ENCODE assay signal across 1 cellular context in the genomic region with DNA sequence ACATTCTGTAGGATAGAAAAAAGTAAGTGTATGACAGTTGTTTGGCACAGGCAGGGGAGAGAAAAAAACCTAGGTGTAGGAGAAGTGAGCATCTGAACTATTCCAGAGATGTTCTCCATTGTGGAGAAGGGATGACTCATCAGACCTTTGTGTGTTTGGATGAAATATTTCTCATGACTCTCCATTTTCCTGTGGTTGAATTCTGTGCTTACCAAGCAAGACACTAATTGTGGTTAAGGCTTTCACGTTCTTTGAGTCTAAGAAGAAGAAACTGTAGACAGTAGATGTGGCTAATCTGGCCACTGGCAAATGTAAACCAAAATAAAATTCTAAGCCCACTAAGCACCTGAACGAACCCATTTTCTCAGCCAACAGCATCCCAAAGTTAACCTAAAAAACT.
TF ChIP-seq lines count a peak whose summit lies in the region.

No MANE protein-coding gene starts in this region.

TF ChIP-seq in HepG2, 621 proteins besides CTCF, POLR2A, EP300 and RAD21:
- TF ChIP-seq CREB1 (IDR thresholded peaks at IDR 0.05) = 0 out of 2 replicates have a peak, but pooled peaks have one; percentile 35
- TF ChIP-seq CREB1 (CRISPR knock-in tag; IDR thresholded peaks at IDR 0.05) = no peak
- TF ChIP-seq FOSL2 (CRISPR knock-in tag; IDR thresholded peaks at IDR 0.05) = 0 out of 2 replicates have a peak, but pooled peaks have one; percentile 30
- no peak for TF ChIP-seq ZNF383 (CRISPR knock-in tag; IDR thresholded peaks at IDR 0.05; ENCODE audit: borderline replicate concordance)
- no peak for TF ChIP-seq SOX13 (IDR thresholded peaks at IDR 0.05)
- TF ChIP-seq SOX13 (CRISPR knock-in tag; conservative IDR thresholded peaks at IDR 0.05 in 1 of 2, IDR thresholded peaks at IDR 0.05 in 1 of 2) = no peak
- TF ChIP-seq, protein P1, sequence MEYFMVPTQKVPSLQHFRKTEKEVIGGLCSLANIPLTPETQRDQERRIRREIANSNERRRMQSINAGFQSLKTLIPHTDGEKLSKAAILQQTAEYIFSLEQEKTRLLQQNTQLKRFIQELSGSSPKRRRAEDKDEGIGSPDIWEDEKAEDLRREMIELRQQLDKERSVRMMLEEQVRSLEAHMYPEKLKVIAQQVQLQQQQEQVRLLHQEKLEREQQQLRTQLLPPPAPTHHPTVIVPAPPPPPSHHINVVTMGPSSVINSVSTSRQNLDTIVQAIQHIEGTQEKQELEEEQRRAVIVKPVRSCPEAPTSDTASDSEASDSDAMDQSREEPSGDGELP (IDR thresholded peaks at IDR 0.05; ENCODE audit: borderline replicate concordance, low read depth) = no peak
- 0 out of 4 replicates have a peak, but pooled peaks of 1 of the 2 experiments have one; percentile 18 for TF ChIP-seq MAFK (conservative IDR thresholded peaks at IDR 0.05 in 1 of 2, IDR thresholded peaks at IDR 0.05 in 1 of 2; ENCODE audit: low read length in 2 of 2)
- TF ChIP-seq ZNF605 (CRISPR knock-in tag; IDR thresholded peaks at IDR 0.05) = no peak
- TF ChIP-seq, protein P2, sequence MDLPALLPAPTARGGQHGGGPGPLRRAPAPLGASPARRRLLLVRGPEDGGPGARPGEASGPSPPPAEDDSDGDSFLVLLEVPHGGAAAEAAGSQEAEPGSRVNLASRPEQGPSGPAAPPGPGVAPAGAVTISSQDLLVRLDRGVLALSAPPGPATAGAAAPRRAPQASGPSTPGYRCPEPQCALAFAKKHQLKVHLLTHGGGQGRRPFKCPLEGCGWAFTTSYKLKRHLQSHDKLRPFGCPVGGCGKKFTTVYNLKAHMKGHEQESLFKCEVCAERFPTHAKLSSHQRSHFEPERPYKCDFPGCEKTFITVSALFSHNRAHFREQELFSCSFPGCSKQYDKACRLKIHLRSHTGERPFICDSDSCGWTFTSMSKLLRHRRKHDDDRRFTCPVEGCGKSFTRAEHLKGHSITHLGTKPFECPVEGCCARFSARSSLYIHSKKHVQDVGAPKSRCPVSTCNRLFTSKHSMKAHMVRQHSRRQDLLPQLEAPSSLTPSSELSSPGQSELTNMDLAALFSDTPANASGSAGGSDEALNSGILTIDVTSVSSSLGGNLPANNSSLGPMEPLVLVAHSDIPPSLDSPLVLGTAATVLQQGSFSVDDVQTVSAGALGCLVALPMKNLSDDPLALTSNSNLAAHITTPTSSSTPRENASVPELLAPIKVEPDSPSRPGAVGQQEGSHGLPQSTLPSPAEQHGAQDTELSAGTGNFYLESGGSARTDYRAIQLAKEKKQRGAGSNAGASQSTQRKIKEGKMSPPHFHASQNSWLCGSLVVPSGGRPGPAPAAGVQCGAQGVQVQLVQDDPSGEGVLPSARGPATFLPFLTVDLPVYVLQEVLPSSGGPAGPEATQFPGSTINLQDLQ (CRISPR knock-in tag; IDR thresholded peaks at IDR 0.05) = no peak
- TF ChIP-seq RFX3 (CRISPR knock-in tag; IDR thresholded peaks at IDR 0.05) = no peak
- TF ChIP-seq, protein P3, sequence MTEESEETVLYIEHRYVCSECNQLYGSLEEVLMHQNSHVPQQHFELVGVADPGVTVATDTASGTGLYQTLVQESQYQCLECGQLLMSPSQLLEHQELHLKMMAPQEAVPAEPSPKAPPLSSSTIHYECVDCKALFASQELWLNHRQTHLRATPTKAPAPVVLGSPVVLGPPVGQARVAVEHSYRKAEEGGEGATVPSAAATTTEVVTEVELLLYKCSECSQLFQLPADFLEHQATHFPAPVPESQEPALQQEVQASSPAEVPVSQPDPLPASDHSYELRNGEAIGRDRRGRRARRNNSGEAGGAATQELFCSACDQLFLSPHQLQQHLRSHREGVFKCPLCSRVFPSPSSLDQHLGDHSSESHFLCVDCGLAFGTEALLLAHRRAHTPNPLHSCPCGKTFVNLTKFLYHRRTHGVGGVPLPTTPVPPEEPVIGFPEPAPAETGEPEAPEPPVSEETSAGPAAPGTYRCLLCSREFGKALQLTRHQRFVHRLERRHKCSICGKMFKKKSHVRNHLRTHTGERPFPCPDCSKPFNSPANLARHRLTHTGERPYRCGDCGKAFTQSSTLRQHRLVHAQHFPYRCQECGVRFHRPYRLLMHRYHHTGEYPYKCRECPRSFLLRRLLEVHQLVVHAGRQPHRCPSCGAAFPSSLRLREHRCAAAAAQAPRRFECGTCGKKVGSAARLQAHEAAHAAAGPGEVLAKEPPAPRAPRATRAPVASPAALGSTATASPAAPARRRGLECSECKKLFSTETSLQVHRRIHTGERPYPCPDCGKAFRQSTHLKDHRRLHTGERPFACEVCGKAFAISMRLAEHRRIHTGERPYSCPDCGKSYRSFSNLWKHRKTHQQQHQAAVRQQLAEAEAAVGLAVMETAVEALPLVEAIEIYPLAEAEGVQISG (CRISPR knock-in tag; IDR thresholded peaks at IDR 0.05) = no peak
- TF ChIP-seq, protein P4, sequence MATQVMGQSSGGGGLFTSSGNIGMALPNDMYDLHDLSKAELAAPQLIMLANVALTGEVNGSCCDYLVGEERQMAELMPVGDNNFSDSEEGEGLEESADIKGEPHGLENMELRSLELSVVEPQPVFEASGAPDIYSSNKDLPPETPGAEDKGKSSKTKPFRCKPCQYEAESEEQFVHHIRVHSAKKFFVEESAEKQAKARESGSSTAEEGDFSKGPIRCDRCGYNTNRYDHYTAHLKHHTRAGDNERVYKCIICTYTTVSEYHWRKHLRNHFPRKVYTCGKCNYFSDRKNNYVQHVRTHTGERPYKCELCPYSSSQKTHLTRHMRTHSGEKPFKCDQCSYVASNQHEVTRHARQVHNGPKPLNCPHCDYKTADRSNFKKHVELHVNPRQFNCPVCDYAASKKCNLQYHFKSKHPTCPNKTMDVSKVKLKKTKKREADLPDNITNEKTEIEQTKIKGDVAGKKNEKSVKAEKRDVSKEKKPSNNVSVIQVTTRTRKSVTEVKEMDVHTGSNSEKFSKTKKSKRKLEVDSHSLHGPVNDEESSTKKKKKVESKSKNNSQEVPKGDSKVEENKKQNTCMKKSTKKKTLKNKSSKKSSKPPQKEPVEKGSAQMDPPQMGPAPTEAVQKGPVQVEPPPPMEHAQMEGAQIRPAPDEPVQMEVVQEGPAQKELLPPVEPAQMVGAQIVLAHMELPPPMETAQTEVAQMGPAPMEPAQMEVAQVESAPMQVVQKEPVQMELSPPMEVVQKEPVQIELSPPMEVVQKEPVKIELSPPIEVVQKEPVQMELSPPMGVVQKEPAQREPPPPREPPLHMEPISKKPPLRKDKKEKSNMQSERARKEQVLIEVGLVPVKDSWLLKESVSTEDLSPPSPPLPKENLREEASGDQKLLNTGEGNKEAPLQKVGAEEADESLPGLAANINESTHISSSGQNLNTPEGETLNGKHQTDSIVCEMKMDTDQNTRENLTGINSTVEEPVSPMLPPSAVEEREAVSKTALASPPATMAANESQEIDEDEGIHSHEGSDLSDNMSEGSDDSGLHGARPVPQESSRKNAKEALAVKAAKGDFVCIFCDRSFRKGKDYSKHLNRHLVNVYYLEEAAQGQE (IDR thresholded peaks at IDR 0.05; ENCODE audit: borderline replicate concordance in 1 of 2, low read depth in 1 of 2, low read length in 2 of 2) = no peak
- TF ChIP-seq, protein P5, sequence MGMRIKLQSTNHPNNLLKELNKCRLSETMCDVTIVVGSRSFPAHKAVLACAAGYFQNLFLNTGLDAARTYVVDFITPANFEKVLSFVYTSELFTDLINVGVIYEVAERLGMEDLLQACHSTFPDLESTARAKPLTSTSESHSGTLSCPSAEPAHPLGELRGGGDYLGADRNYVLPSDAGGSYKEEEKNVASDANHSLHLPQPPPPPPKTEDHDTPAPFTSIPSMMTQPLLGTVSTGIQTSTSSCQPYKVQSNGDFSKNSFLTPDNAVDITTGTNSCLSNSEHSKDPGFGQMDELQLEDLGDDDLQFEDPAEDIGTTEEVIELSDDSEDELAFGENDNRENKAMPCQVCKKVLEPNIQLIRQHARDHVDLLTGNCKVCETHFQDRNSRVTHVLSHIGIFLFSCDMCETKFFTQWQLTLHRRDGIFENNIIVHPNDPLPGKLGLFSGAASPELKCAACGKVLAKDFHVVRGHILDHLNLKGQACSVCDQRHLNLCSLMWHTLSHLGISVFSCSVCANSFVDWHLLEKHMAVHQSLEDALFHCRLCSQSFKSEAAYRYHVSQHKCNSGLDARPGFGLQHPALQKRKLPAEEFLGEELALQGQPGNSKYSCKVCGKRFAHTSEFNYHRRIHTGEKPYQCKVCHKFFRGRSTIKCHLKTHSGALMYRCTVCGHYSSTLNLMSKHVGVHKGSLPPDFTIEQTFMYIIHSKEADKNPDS (CRISPR knock-in tag; IDR thresholded peaks at IDR 0.05) = no peak
- no peak for TF ChIP-seq KDM3A (CRISPR knock-in tag; IDR thresholded peaks at IDR 0.05; ENCODE audit: low read depth)
- TF ChIP-seq, protein P6, sequence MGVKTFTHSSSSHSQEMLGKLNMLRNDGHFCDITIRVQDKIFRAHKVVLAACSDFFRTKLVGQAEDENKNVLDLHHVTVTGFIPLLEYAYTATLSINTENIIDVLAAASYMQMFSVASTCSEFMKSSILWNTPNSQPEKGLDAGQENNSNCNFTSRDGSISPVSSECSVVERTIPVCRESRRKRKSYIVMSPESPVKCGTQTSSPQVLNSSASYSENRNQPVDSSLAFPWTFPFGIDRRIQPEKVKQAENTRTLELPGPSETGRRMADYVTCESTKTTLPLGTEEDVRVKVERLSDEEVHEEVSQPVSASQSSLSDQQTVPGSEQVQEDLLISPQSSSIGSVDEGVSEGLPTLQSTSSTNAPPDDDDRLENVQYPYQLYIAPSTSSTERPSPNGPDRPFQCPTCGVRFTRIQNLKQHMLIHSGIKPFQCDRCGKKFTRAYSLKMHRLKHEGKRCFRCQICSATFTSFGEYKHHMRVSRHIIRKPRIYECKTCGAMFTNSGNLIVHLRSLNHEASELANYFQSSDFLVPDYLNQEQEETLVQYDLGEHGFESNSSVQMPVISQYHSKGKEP (CRISPR knock-in tag; IDR thresholded peaks at IDR 0.05) = no peak
- TF ChIP-seq, protein P7, sequence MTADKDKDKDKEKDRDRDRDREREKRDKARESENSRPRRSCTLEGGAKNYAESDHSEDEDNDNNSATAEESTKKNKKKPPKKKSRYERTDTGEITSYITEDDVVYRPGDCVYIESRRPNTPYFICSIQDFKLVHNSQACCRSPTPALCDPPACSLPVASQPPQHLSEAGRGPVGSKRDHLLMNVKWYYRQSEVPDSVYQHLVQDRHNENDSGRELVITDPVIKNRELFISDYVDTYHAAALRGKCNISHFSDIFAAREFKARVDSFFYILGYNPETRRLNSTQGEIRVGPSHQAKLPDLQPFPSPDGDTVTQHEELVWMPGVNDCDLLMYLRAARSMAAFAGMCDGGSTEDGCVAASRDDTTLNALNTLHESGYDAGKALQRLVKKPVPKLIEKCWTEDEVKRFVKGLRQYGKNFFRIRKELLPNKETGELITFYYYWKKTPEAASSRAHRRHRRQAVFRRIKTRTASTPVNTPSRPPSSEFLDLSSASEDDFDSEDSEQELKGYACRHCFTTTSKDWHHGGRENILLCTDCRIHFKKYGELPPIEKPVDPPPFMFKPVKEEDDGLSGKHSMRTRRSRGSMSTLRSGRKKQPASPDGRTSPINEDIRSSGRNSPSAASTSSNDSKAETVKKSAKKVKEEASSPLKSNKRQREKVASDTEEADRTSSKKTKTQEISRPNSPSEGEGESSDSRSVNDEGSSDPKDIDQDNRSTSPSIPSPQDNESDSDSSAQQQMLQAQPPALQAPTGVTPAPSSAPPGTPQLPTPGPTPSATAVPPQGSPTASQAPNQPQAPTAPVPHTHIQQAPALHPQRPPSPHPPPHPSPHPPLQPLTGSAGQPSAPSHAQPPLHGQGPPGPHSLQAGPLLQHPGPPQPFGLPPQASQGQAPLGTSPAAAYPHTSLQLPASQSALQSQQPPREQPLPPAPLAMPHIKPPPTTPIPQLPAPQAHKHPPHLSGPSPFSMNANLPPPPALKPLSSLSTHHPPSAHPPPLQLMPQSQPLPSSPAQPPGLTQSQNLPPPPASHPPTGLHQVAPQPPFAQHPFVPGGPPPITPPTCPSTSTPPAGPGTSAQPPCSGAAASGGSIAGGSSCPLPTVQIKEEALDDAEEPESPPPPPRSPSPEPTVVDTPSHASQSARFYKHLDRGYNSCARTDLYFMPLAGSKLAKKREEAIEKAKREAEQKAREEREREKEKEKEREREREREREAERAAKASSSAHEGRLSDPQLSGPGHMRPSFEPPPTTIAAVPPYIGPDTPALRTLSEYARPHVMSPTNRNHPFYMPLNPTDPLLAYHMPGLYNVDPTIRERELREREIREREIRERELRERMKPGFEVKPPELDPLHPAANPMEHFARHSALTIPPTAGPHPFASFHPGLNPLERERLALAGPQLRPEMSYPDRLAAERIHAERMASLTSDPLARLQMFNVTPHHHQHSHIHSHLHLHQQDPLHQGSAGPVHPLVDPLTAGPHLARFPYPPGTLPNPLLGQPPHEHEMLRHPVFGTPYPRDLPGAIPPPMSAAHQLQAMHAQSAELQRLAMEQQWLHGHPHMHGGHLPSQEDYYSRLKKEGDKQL (CRISPR knock-in tag; IDR thresholded peaks at IDR 0.05; ENCODE audit: low read depth) = no peak
- no peak for TF ChIP-seq ZNF33A (CRISPR knock-in tag; IDR thresholded peaks at IDR 0.05; ENCODE audit: borderline replicate concordance)
- no peak for TF ChIP-seq CREM (IDR thresholded peaks at IDR 0.05)
- TF ChIP-seq CREM (CRISPR knock-in tag; IDR thresholded peaks at IDR 0.05) = no peak
- TF ChIP-seq FOXO1 (CRISPR knock-in tag; IDR thresholded peaks at IDR 0.05) = no peak
- no peak for TF ChIP-seq CCDC6 (CRISPR knock-in tag; IDR thresholded peaks at IDR 0.05)
- TF ChIP-seq ZNF180 (CRISPR knock-in tag; IDR thresholded peaks at IDR 0.05; ENCODE audit: borderline replicate concordance, low read depth) = no peak
- TF ChIP-seq ZNF709 (CRISPR knock-in tag; IDR thresholded peaks at IDR 0.05) = no peak
- TF ChIP-seq ZNF326 (CRISPR knock-in tag; IDR thresholded peaks at IDR 0.05; ENCODE audit: borderline replicate concordance) = no peak
- TF ChIP-seq TCF7L2 (IDR thresholded peaks at IDR 0.05; ENCODE audit: low read depth, low read length) = 0 out of 2 replicates have a peak, but pooled peaks have one; percentile 13
